Comparison of ENCODE assay signal across 13 cellular contexts in genomic region chr3:119893769-119894168, GRCh38.
DNase-seq lines count a peak whose midpoint lies in the region; ATAC-seq and TF ChIP-seq lines count a peak whose summit lies in the region.
"Had no signal": no experiment of that assay in that cellular context is flagged by ENCODE, and none has a peak within 500 bp of the region (broad histone marks: within the 10 kb centered on the region; RNA-seq: fewer than 3 reads in every experiment).

No MANE protein-coding gene starts in this region.

- no peak overlapping the region for H3K27ac ChIP-seq in DND-41 (ENCODE audit: low read length)
- no peak overlapping the region for H3K27ac ChIP-seq in OCI-LY7 (ENCODE audit: low read depth, low read length, poor library complexity, severe bottlenecking)
- H3K27ac ChIP-seq in neutrophil = peak overlapping the region; percentile 42
- H3K27ac ChIP-seq: 22Rv1, BLaER1 had no signal

- TF ChIP-seq POLR2A in erythroblast (IDR thresholded peaks at IDR 0.05; ENCODE audit: low read length) = no peak

- POLR2A ChIA-PET in activated CD4-positive, alpha-beta T cell treated with anti-CD3 and anti-CD28 coated beads for 36 hours (lab: Charles Lee) = interaction anchor here (0.6 kb wide), 2 partner anchors 189 to 254 kb away, joined by 5 read pairs; no protein-coding TSS in a partner anchor
- POLR2A ChIA-PET in OCI-LY7 (lab: Charles Lee) = interaction anchor here (0.6 to 2.2 kb wide), 5 partner anchors 10 to 540 kb away, joined by 3 to 6 read pairs (median 4); no protein-coding TSS in a partner anchor

- DNase-seq in activated CD4-positive, alpha-beta T cell treated with anti-CD3 and anti-CD28 coated beads for 36 hours = no peak
- DNase-seq in activated CD4-positive, alpha-beta T cell treated with anti-CD3 and anti-CD28 coated beads, Interleukin-2, amount 50 U/mL, for 48 hours = no peak
- DNase-seq in DND-41 (no peak), OCI-LY7 (ENCODE audit: low spot score) (no peak), erythroblast (lab: John Stamatoyannopoulos, UW) (no peak), T-helper 2 cell (no peak)
- DNase-seq: Caco-2; CD8-positive, alpha-beta memory T cell had no signal

- H3K9me3 ChIP-seq in DND-41 (ENCODE audit: insufficient read depth, low read length, severe bottlenecking) (peaks cover 16% of the 10 kb centered on the region), OCI-LY7 (ENCODE audit: low read length) (peaks cover 10% of the 10 kb centered on the region), neutrophil (no peaks in the 10 kb centered on the region)
- H3K9me3 ChIP-seq: HAP-1 had no signal

- peak; percentile 66 for ATAC-seq in activated CD4-positive, alpha-beta T cell treated with anti-CD3 and anti-CD28 coated beads for 36 hours
- ATAC-seq in DND-41 (ENCODE audit: insufficient read depth, low read depth) (0 out of 3 replicates have a peak, but pooled peaks have one; percentile 14), GM21737 (IDR thresholded peaks at IDR 0.05; ENCODE audit: unreplicated experiment) (no peak)

- H3K4me2 ChIP-seq in DND-41 (ENCODE audit: insufficient read depth, low read length) (no peak overlapping the region), OCI-LY7 (ENCODE audit: low read length) (no peak overlapping the region)
- H3K4me2 ChIP-seq: BLaER1 had no signal

- H3K4me3 ChIP-seq in DND-41 (ENCODE audit: low read depth in 1 of 2, low read length in 2 of 2) (no peak overlapping the region), OCI-LY7 (ENCODE audit: low read depth, low read length, poor library complexity, severe bottlenecking) (no peak overlapping the region), neutrophil (ENCODE audit: low read depth in 1 of 2, low read length in 1 of 2) (no peak overlapping the region)
- H3K4me3 ChIP-seq: BLaER1, HAP-1 had no signal

- BruUV-seq in OCI-LY7 (replicated peaks; lab: Mats Ljungman, UMichigan) = TSS peak; percentile 4

- peaks cover 57% of the 10 kb centered on the region for H3K36me3 ChIP-seq in DND-41 (ENCODE audit: insufficient read depth, low read length)
- peaks cover 15% of the 10 kb centered on the region for H3K36me3 ChIP-seq in OCI-LY7 (ENCODE audit: insufficient read depth, low read length)
- peaks cover 6% of the 10 kb centered on the region for H3K36me3 ChIP-seq in neutrophil
- H3K36me3 ChIP-seq: BLaER1, HAP-1 had no signal

- peaks cover 19% of the 10 kb centered on the region for H3K4me1 Mint-ChIP-seq in activated CD4-positive, alpha-beta T cell treated with anti-CD3 and anti-CD28 coated beads for 36 hours

- H3K9ac ChIP-seq in DND-41 (ENCODE audit: low read depth, low read length) = no peak overlapping the region
- H3K9ac ChIP-seq: BLaER1 had no signal

- H3K79me2 ChIP-seq in DND-41 (ENCODE audit: insufficient read depth, low read length) (no peaks in the 10 kb centered on the region), OCI-LY7 (ENCODE audit: insufficient read depth, low read depth, low read length) (no peaks in the 10 kb centered on the region)

- CTCF ChIA-PET in activated CD4-positive, alpha-beta T cell treated with anti-CD3 and anti-CD28 coated beads for 36 hours (lab: Charles Lee) = interaction anchor here (0.6 to 3.7 kb wide), 8 partner anchors 11 to 523 kb away, joined by 3 to 35 read pairs (median 6); no protein-coding TSS in a partner anchor
- CTCF ChIA-PET in OCI-LY7 (lab: Charles Lee; ENCODE audit: unreplicated experiment) = no interaction called here

- TF ChIP-seq CTCF in DND-41 (IDR thresholded peaks at IDR 0.05; ENCODE audit: borderline replicate concordance, extremely low read depth, low read length, poor library complexity, severe bottlenecking) (no peak), OCI-LY7 (conservative IDR thresholded peaks at IDR 0.05; ENCODE audit: low read length) (no peak), neutrophil (IDR thresholded peaks at IDR 0.05) (no peak)

- intact Hi-C loops in activated CD4-positive, alpha-beta T cell treated with anti-CD3 and anti-CD28 coated beads for 36 hours (cut with DNase I, micrococcal nuclease) = loop anchor here (1.0 to 5.0 kb wide), 5 partner anchors 19 to 664 kb away; partner anchors contain the start of gene LRRC58 (in 1 of the 2)
- intact Hi-C loops in OCI-LY7 (cut with micrococcal nuclease; ENCODE audit: unreplicated experiment) = loop anchor here (5.0 to 10.0 kb wide), 3 partner anchors 254 to 521 kb away; no protein-coding TSS in a partner anchor

- H4K20me1 ChIP-seq in DND-41 (ENCODE audit: insufficient read depth, low read length) (no peaks in the 10 kb centered on the region), OCI-LY7 (ENCODE audit: insufficient read depth, low read length) (no peaks in the 10 kb centered on the region)
- H4K20me1 ChIP-seq: BLaER1 had no signal

- no peaks in the 10 kb centered on the region for H3K4me1 ChIP-seq in DND-41 (ENCODE audit: insufficient read depth, low read length)
- H3K4me1 ChIP-seq in OCI-LY7 (ENCODE audit: insufficient read depth, low read length, poor library complexity, severe bottlenecking) = no peaks in the 10 kb centered on the region
- peaks cover 14 to 15% of the 10 kb centered on the region in 2 experiments for H3K4me1 ChIP-seq in neutrophil (ENCODE audit: control insufficient read depth in 1 of 2, insufficient read depth in 1 of 2, low read depth in 1 of 2, low read length in 1 of 2)
- H3K4me1 ChIP-seq: BLaER1, Caco-2, HAP-1 had no signal

- H3K27me3 ChIP-seq in DND-41 (ENCODE audit: insufficient read depth, low read length, poor library complexity) (no peaks in the 10 kb centered on the region), neutrophil (no peaks in the 10 kb centered on the region)
- H3K27me3 ChIP-seq: BLaER1 had no signal

- H3K27ac Mint-ChIP-seq in activated CD4-positive, alpha-beta T cell treated with anti-CD3 and anti-CD28 coated beads for 36 hours = peak overlapping the region; percentile 22

- peaks cover 8% of the 10 kb centered on the region for H3K9me3 Mint-ChIP-seq in activated CD4-positive, alpha-beta T cell treated with anti-CD3 and anti-CD28 coated beads for 36 hours (ENCODE audit: low read depth)

- H3K27me3 Mint-ChIP-seq in activated CD4-positive, alpha-beta T cell treated with anti-CD3 and anti-CD28 coated beads for 36 hours = no peaks in the 10 kb centered on the region
- H3K27me3 Mint-ChIP-seq: CD8-positive, alpha-beta memory T cell had no signal

- H3K9me2 ChIP-seq in OCI-LY7 (ENCODE audit: insufficient read depth, low read length) = no peaks in the 10 kb centered on the region

- H3K36me3 Mint-ChIP-seq in activated CD4-positive, alpha-beta T cell treated with anti-CD3 and anti-CD28 coated beads for 36 hours (ENCODE audit: low read depth) = peaks cover 20% of the 10 kb centered on the region

- H3K4me3 Mint-ChIP-seq in activated CD4-positive, alpha-beta T cell treated with anti-CD3 and anti-CD28 coated beads for 36 hours = no peak overlapping the region
- H3K4me3 Mint-ChIP-seq: CD8-positive, alpha-beta memory T cell had no signal

- H2AFZ ChIP-seq in DND-41 (ENCODE audit: low read depth, low read length) = no peak overlapping the region
- no peak overlapping the region for H2AFZ ChIP-seq in OCI-LY7 (ENCODE audit: low read length)
